In genomic region chr3:183448369-183449128, GRCh38 we compare ENCODE assay signal across 8 cellular contexts. TPM values are rescaled to one million over a fixed set of nuclear protein-coding genes. Genes with fewer than 3 reads are reported as not detected.
DNase-seq lines count a peak whose midpoint lies in the region; ATAC-seq and TF ChIP-seq lines count a peak whose summit lies in the region.

No MANE protein-coding gene starts in this region.

- peaks cover 18% of the 10 kb centered on the region for H3K4me1 Mint-ChIP-seq in activated T-cell treated with anti-CD3 and anti-CD28 coated beads, Interleukin-2, amount 50 U/mL, for 4 hours (ENCODE audit: low read depth)
- H3K4me1 Mint-ChIP-seq in brain, result peaks cover 43% of the 10 kb centered on the region
- peaks cover 16% of the 10 kb centered on the region for H3K4me1 Mint-ChIP-seq in memory B cell

- H3K4me1 ChIP-seq in tibial nerve, result peaks cover 0 to 28% (median 4%) of the 10 kb centered on the region in 4 donors

- no peak for TF ChIP-seq CTCF in brain (conservative IDR thresholded peaks at IDR 0.05)
- no peak for TF ChIP-seq CTCF in tibial nerve (IDR thresholded peaks at IDR 0.05)

- ATAC-seq in activated T-cell treated with anti-CD3 and anti-CD28 coated beads, Interleukin-2, amount 50 U/mL, for 4 hours, result no peak
- ATAC-seq in memory B cell (ENCODE audit: low read depth), result no peak
- no peak for ATAC-seq in GM21423 (IDR thresholded peaks at IDR 0.05; ENCODE audit: unreplicated experiment)
- no peak for ATAC-seq in HG03457 (IDR thresholded peaks at IDR 0.05; ENCODE audit: unreplicated experiment)

- H3K4me3 ChIP-seq in tibial nerve, result peak overlapping the region; percentile 52 to 80 (median 72)

- no peak for TF ChIP-seq POLR2A in tibial nerve (IDR thresholded peaks at IDR 0.05)

- H3K27ac Mint-ChIP-seq in brain, result peak overlapping the region; percentile 57 to 96 (median 90)
- peak overlapping the region; percentile 79 for H3K27ac Mint-ChIP-seq in memory B cell

- no peak for TF ChIP-seq EP300 in tibial nerve (IDR thresholded peaks at IDR 0.05)

- no peak for DNase-seq in activated T-cell treated with anti-CD3 and anti-CD28 coated beads, Interleukin-2, amount 50 U/mL, for 4 hours
- DNase-seq in activated T-cell treated with anti-CD3 and anti-CD28 coated beads for 4 hours (no peak), memory B cell (ENCODE audit: low spot score in 2 of 2) (no peak), tibial nerve (ENCODE audit: low spot score in 2 of 2) (no peak), DMS153 (lab: John Stamatoyannopoulos, UW) (no peak)

- peaks cover 0 to 13% (median 0%) of the 10 kb centered on the region in 3 donors for H3K36me3 ChIP-seq in tibial nerve

- H3K4me3 Mint-ChIP-seq in activated T-cell treated with anti-CD3 and anti-CD28 coated beads, Interleukin-2, amount 50 U/mL, for 4 hours, result peak overlapping the region; percentile 94
- H3K4me3 Mint-ChIP-seq in brain (peak overlapping the region; percentile 87 to 99 (median 90)), memory B cell (peak overlapping the region; percentile 41)

- H3K9me3 Mint-ChIP-seq in activated T-cell treated with anti-CD3 and anti-CD28 coated beads, Interleukin-2, amount 50 U/mL, for 4 hours, result peaks cover 13% of the 10 kb centered on the region
- H3K9me3 Mint-ChIP-seq in brain (peaks cover 2 to 12% (median 9%) of the 10 kb centered on the region in 5 experiments), memory B cell (peaks cover 2% of the 10 kb centered on the region)

- H3K27me3 ChIP-seq in tibial nerve, result no peaks in the 10 kb centered on the region

- 42 to 43% methylated on average over 3 of the region's 3 CpGs for WGBS in tibial nerve, 2 donors

- H3K27me3 Mint-ChIP-seq in activated T-cell treated with anti-CD3 and anti-CD28 coated beads, Interleukin-2, amount 50 U/mL, for 4 hours (ENCODE audit: low read depth), result no peaks in the 10 kb centered on the region
- H3K27me3 Mint-ChIP-seq in brain (peaks cover 16% of the 10 kb centered on the region), memory B cell (peaks cover under 1% of the 10 kb centered on the region)

- H3K27ac ChIP-seq in tibial nerve, result peak overlapping the region; percentile 53 to 90 (median 84)

- H3K36me3 Mint-ChIP-seq in activated T-cell treated with anti-CD3 and anti-CD28 coated beads, Interleukin-2, amount 50 U/mL, for 4 hours (ENCODE audit: insufficient read depth), result no peaks in the 10 kb centered on the region
- H3K36me3 Mint-ChIP-seq in brain, result peaks cover 22% of the 10 kb centered on the region
- H3K36me3 Mint-ChIP-seq in memory B cell, result peaks cover 3% of the 10 kb centered on the region

- peaks cover 0 to 6% (median 0%) of the 10 kb centered on the region in 4 donors for H3K9me3 ChIP-seq in tibial nerve

RNA-seq across cellular contexts. Expression of gene MCF2L2, which starts 20.1 kb away (rescaled TPM):
- 1 to 10 TPM in 2 of 3 donors, under 1 TPM in 1; 0.58 to 1.4 (median 1.3) TPM for total RNA-seq in activated T-cell treated with anti-CD3 and anti-CD28 coated beads, Interleukin-2, amount 50 U/mL, for 4 hours
- polyA plus RNA-seq in brain (ENCODE audit: insufficient read depth, low read depth, low replicate concordance), result 8.1 TPM
- total RNA-seq in tibial nerve, result 10 to 100 TPM in 1 of 4 donors, 1 to 10 TPM in 2, under 1 TPM in 1; 0.90 to 24.9 (median 1.8) TPM

Comparison
In these comparisons a context has a peak if more than half of its experiments do, and no peak if none do; other contexts are left out.
1. H3K4me3 Mint-ChIP-seq: peak in every context shown above with its lines; median percentile 94 in activated T-cell treated with anti-CD3 and anti-CD28 coated beads, Interleukin-2, amount 50 U/mL, for 4 hours; 90 in brain; 41 in memory B cell.